In the genomic region with DNA sequence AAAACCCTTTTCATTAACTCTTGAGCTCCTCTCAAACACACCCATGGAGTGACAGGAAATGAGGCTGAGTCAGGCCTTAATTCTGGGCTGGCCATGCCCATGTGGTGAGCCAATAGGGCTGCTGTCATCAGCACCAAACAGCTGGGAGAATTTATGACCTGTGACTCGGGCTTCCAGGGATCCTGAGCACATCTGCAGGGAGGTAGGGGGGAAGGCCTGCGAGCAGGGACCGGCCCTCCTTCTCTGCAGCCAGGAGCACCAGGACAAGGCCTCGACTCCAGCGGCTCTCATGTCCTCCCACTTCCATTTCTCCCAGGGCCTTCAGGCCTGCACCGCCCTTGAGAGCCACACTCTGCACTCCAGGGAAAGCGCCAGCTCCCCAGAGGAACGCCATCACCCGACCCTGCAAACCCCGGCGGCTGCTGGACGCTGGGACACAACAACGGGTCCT, we compare ENCODE assay signal across 1 cellular context.
TF ChIP-seq lines count a peak whose summit lies in the region.

No MANE protein-coding gene starts in this region.

TF ChIP-seq in HepG2, 621 proteins besides CTCF, POLR2A, EP300 and RAD21 (continued from another document):
- TF ChIP-seq, protein P1, sequence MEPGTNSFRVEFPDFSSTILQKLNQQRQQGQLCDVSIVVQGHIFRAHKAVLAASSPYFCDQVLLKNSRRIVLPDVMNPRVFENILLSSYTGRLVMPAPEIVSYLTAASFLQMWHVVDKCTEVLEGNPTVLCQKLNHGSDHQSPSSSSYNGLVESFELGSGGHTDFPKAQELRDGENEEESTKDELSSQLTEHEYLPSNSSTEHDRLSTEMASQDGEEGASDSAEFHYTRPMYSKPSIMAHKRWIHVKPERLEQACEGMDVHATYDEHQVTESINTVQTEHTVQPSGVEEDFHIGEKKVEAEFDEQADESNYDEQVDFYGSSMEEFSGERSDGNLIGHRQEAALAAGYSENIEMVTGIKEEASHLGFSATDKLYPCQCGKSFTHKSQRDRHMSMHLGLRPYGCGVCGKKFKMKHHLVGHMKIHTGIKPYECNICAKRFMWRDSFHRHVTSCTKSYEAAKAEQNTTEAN (CRISPR knock-in tag; conservative IDR thresholded peaks at IDR 0.05) = no peak
- TF ChIP-seq, protein P2, sequence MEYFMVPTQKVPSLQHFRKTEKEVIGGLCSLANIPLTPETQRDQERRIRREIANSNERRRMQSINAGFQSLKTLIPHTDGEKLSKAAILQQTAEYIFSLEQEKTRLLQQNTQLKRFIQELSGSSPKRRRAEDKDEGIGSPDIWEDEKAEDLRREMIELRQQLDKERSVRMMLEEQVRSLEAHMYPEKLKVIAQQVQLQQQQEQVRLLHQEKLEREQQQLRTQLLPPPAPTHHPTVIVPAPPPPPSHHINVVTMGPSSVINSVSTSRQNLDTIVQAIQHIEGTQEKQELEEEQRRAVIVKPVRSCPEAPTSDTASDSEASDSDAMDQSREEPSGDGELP (IDR thresholded peaks at IDR 0.05; ENCODE audit: borderline replicate concordance, low read depth) = peak; percentile 42; the same call in 1 of the 2 replicates
- TF ChIP-seq ZNF652 (CRISPR knock-in tag; IDR thresholded peaks at IDR 0.05; ENCODE audit: borderline replicate concordance, low read depth) (0 out of 2 replicates have a peak, but pooled peaks have one; percentile 5), ZSCAN20 (CRISPR knock-in tag; IDR thresholded peaks at IDR 0.05; ENCODE audit: borderline replicate concordance) (no peak)
- TF ChIP-seq, protein P3, sequence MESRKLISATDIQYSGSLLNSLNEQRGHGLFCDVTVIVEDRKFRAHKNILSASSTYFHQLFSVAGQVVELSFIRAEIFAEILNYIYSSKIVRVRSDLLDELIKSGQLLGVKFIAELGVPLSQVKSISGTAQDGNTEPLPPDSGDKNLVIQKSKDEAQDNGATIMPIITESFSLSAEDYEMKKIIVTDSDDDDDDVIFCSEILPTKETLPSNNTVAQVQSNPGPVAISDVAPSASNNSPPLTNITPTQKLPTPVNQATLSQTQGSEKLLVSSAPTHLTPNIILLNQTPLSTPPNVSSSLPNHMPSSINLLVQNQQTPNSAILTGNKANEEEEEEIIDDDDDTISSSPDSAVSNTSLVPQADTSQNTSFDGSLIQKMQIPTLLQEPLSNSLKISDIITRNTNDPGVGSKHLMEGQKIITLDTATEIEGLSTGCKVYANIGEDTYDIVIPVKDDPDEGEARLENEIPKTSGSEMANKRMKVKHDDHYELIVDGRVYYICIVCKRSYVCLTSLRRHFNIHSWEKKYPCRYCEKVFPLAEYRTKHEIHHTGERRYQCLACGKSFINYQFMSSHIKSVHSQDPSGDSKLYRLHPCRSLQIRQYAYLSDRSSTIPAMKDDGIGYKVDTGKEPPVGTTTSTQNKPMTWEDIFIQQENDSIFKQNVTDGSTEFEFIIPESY (CRISPR knock-in tag; IDR thresholded peaks at IDR 0.05) = peak; percentile 39; the same call in 1 of the 2 replicates
